Comparison of ENCODE assay signal across 18 cellular contexts in the genomic region with DNA sequence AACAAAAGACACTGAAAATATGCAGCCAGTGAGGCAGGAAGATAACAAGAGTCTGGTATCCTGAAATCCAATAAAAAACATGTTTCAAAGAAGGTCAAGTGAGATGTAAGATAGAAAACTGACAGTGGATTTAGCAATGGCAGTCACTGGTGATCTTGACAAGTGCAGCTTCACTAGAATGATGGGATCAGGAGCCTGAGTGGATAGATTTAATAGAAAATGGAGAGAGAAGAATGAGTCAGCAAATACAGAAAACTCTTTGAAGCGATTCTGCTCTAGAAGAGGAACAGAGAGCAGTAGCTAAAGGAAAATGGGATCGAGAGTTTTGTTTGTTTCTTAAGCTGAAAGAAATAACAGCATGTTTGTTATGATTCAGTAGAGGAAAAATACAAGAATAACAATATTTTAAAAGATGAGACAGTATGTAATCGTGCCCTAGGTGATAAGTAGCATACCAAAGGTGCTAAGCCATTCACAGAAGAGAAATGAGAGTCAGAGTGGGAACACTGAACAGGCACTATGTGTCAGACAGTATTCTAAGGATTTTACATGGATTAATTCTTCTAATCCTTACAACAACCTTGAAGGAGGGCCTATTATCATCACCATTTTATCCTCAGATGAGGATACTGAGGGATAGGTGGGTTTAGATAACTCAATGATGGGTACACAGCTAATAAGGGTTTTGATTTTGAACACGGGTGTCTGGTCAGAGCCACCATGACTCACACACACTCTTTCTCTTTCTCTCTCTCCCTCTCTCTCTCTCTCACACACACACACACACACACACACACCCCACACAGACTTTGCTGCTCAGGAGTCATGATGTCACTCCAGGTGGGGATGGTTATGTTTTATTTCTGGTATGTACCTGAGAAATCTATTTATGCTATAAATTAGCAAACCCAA. TPM values are rescaled to one million over a fixed set of nuclear protein-coding genes. Genes with fewer than 3 reads are reported as not detected.
DNase-seq lines count a peak whose midpoint lies in the region; ATAC-seq, FAIRE-seq and TF ChIP-seq lines count a peak whose summit lies in the region.
"Had no signal": no experiment of that assay in that cellular context is flagged by ENCODE, and none has a peak within 500 bp of the region (broad histone marks: within the 10 kb centered on the region; RNA-seq: fewer than 3 reads in every experiment).

No MANE protein-coding gene starts in this region.

- H3K27me3 ChIP-seq in HepG2 (ENCODE audit: control insufficient read depth in 1 of 2, insufficient read depth in 2 of 2, low read length in 2 of 2) (no peaks in the 10 kb centered on the region), right lobe of liver (no peaks in the 10 kb centered on the region)
- H3K27me3 ChIP-seq: esophagus squamous epithelium, tibial nerve had no signal

- TF ChIP-seq EP300 in HepG2 (IDR thresholded peaks at IDR 0.05; ENCODE audit: low read depth in 2 of 2, low read length in 2 of 2), result no peak
- TF ChIP-seq EP300 in HepG2 (CRISPR knock-in tag; IDR thresholded peaks at IDR 0.05; ENCODE audit: borderline replicate concordance), result no peak

- in situ Hi-C loops in HepG2 (cut with HindIII; ENCODE audit: extremely low pct_ligation_motif_present, low pct_unique_long_range_greater_than_20kb), result no loop called here

- no peak for TF ChIP-seq RAD21 in HepG2 (CRISPR knock-in tag; IDR thresholded peaks at IDR 0.05)

- H3K4me2 ChIP-seq in HepG2 (ENCODE audit: low read depth, low read length), result no peak overlapping the region

- no peak overlapping the region for H3K4me3 ChIP-seq in HepG2 (replicated peaks in 1 of 3; ENCODE audit: insufficient read depth in 1 of 3, low read depth in 2 of 3, low read length in 3 of 3)
- H3K4me3 ChIP-seq in right lobe of liver, result no peak overlapping the region
- H3K4me3 ChIP-seq: esophagus squamous epithelium, tibial nerve had no signal

- peaks cover 4 to 28% of the 10 kb centered on the region in 2 experiments; a peak in 4 of 5 replicates for H3K36me3 ChIP-seq in HepG2 (replicated peaks in 1 of 2; ENCODE audit: control insufficient read depth in 1 of 2, insufficient read depth in 2 of 2, low read length in 2 of 2)
- H3K36me3 ChIP-seq in right lobe of liver, result peaks cover 0 to 3% (median 1%) of the 10 kb centered on the region in 4 donors

- WGBS in HepG2 (ENCODE audit: low lambda C conversion rate), result 96% methylated on average over 4 of the region's 4 CpGs
- WGBS in right lobe of liver (ENCODE audit: insufficient coverage, low coverage, low lambda C conversion rate, missing lambda C conversion rate), result 75% methylated on average over 4 of the region's 4 CpGs

- no peak overlapping the region for H3K9ac ChIP-seq in HepG2 (ENCODE audit: insufficient read depth, low read depth, low read length)

- no peak for ATAC-seq in HepG2
- no peak for ATAC-seq in right lobe of liver
- peak; percentile 28 for ATAC-seq in esophagus mucosa

- H3K27ac ChIP-seq in HepG2 (ENCODE audit: extremely low read length, insufficient read depth, low read length), result no peak overlapping the region
- no peak overlapping the region for H3K27ac ChIP-seq in right lobe of liver
- H3K27ac ChIP-seq: tibial nerve had no signal

- BruUV-seq in HepG2 (replicated peaks; lab: Mats Ljungman, UMichigan), result no TSS peak

- TF ChIP-seq CTCF in HepG2 (CRISPR knock-in tag; IDR thresholded peaks at IDR 0.05), result no peak
- TF ChIP-seq CTCF in right lobe of liver (IDR thresholded peaks at IDR 0.05), result no peak

- no peak for TF ChIP-seq POLR2A in HepG2 (IDR thresholded peaks at IDR 0.05; ENCODE audit: insufficient read depth in 1 of 2, low read depth in 2 of 2, low read length in 2 of 2)
- no peak for TF ChIP-seq POLR2A in right lobe of liver (IDR thresholded peaks at IDR 0.05)

- H3K9me3 ChIP-seq in HepG2 (ENCODE audit: low read length) (no peaks in the 10 kb centered on the region), right lobe of liver (no peaks in the 10 kb centered on the region)
- H3K9me3 ChIP-seq: esophagus squamous epithelium, tibial nerve had no signal

- no peaks in the 10 kb centered on the region for H4K20me1 ChIP-seq in HepG2 (ENCODE audit: insufficient read depth, low read length)

- no peaks in the 10 kb centered on the region for H3K79me2 ChIP-seq in HepG2 (ENCODE audit: insufficient read depth, low read length)

- H3K4me1 ChIP-seq in HepG2 (ENCODE audit: insufficient read depth, low read length), result no peaks in the 10 kb centered on the region
- H3K4me1 ChIP-seq in right lobe of liver, result no peaks in the 10 kb centered on the region
- H3K4me1 ChIP-seq: tibial nerve had no signal

- intact Hi-C loops in HepG2 (cut with micrococcal nuclease; ENCODE audit: unreplicated experiment) (no loop called here), right lobe of liver (cut with DNase I) (no loop called here)

- FAIRE-seq in HepG2 (lab: Jason Lieb, UNC), result no peak

- DNase-seq in HepG2 (ENCODE audit: low spot score) (no peak), right lobe of liver (no peak), MV-4-11 (lab: John Stamatoyannopoulos, UW) (peak; percentile 16), NCI-H187 treated with DMSO at 0.1 percent for 48 hours (lab: John Stamatoyannopoulos, UW) (no peak), NCI-H2107 (lab: John Stamatoyannopoulos, UW) (no peak), DMS 273 treated with DMSO at 0.1 percent for 48 hours (lab: John Stamatoyannopoulos, UW) (no peak)
- DNase-seq in activated naive CD4-positive, alpha-beta T cell (lab: John Stamatoyannopoulos, UW), result no peak
- DNase-seq: ACHN; activated CD4-positive, alpha-beta T cell treated with anti-CD3 and anti-CD28 coated beads, Interleukin-2, amount 50 U/mL, for 48 hours; Calu3; esophagus squamous epithelium; NCI-H1048; occipital lobe had no signal

- CTCF ChIA-PET in HepG2 (lab: Yijun Ruan, JAX; ENCODE audit: low intra/inter-chr PET ratio, low total read pairs), result no interaction called here

- POLR2A ChIA-PET in HepG2 (lab: Yijun Ruan, JAX), result no interaction called here

- no peak overlapping the region for H2AFZ ChIP-seq in HepG2 (ENCODE audit: low read length)

RNA-seq across cellular contexts. Expression of a gene that starts 36.3 kb away (rescaled TPM):
- 37.3 and 58.2 TPM in 2 replicates for total RNA-seq in HepG2 (2016; rRNA removed; fragmentation: Illumina TruSeq; extraction: Trizol)
- total RNA-seq in HepG2 (2016; cell fraction: cytosol; rRNA removed; fragmentation: Illumina TruSeq; extraction: Trizol; ENCODE audit: low read depth), result 6.8 and 7.0 TPM in 2 replicates
- total RNA-seq in HepG2 (2016; cell fraction: insoluble cytoplasmic fraction; rRNA removed; fragmentation: Illumina TruSeq; extraction: Trizol), result 37.9 and 58.6 TPM in 2 replicates
- 7.8 and 9.1 TPM in 2 replicates for total RNA-seq in HepG2 (2016; cell fraction: membrane; rRNA removed; fragmentation: Illumina TruSeq; extraction: Trizol)
- 72.1 and 72.4 TPM in 2 replicates for total RNA-seq in HepG2 (2016; cell fraction: nucleus; rRNA removed; fragmentation: Illumina TruSeq; extraction: Trizol)
- polyA plus RNA-seq in HepG2 (2011; rRNA removed), result 5.2 and 7.2 TPM in 2 replicates
- polyA plus RNA-seq in HepG2 (2011; cell fraction: cytosol; rRNA removed), result 1.7 and 2.9 TPM in 2 replicates
- polyA plus RNA-seq in HepG2 (2011; cell fraction: nucleus; rRNA removed), result 9.2 and 10.0 TPM in 2 replicates
- polyA plus RNA-seq in HepG2 (2012), result 9.8 and 17.1 TPM in 2 replicates
- 0.76 and 1.1 TPM in 2 replicates for polyA plus RNA-seq in HepG2 (2016; cell fraction: cytosol; fragmentation: Illumina TruSeq; extraction: Trizol; ENCODE audit: low read depth)
- polyA plus RNA-seq in HepG2 (2016; cell fraction: insoluble cytoplasmic fraction; fragmentation: Illumina TruSeq; extraction: Trizol; ENCODE audit: low read depth), result 28.4 and 33.0 TPM in 2 replicates
- polyA plus RNA-seq in HepG2 (2016; cell fraction: membrane; fragmentation: Illumina TruSeq; extraction: Trizol; ENCODE audit: low read depth), result 1.8 and 2.1 TPM in 2 replicates
- polyA plus RNA-seq in HepG2 (2016; cell fraction: nucleus; fragmentation: Illumina TruSeq; extraction: Trizol; ENCODE audit: insufficient read depth, low read depth), result 43.6 and 48.1 TPM in 2 replicates
- polyA minus RNA-seq in HepG2 (2011; rRNA and poly(A)+ RNA removed; ENCODE audit: low replicate concordance), result 4.1 and 11.9 TPM in 2 replicates
- polyA minus RNA-seq in HepG2 (2011; cell fraction: cytosol; rRNA and poly(A)+ RNA removed), result 6.9 and 11.3 TPM in 2 replicates
- polyA minus RNA-seq in HepG2 (2011; cell fraction: nucleus; rRNA and poly(A)+ RNA removed), result 43.0 and 56.7 TPM in 2 replicates
- total RNA-seq in right lobe of liver, result 1 to 10 TPM; 4.5 to 7.7 (median 5.0) TPM
- total RNA-seq in esophagus mucosa, result 13.3 TPM

RNA-seq across cellular contexts. Expression of a gene that starts 36.4 kb away (rescaled TPM):
- total RNA-seq in HepG2 (2016; rRNA removed; fragmentation: Illumina TruSeq; extraction: Trizol) (14.2 and 18.0 TPM in 2 replicates), right lobe of liver (1 to 10 TPM; 4.4 to 6.6 (median 5.1) TPM), esophagus mucosa (7.0 TPM)
- total RNA-seq in HepG2 (2016; cell fraction: cytosol; rRNA removed; fragmentation: Illumina TruSeq; extraction: Trizol; ENCODE audit: low read depth), result 3.4 and 3.6 TPM in 2 replicates
- total RNA-seq in HepG2 (2016; cell fraction: insoluble cytoplasmic fraction; rRNA removed; fragmentation: Illumina TruSeq; extraction: Trizol), result 15.5 and 18.5 TPM in 2 replicates
- total RNA-seq in HepG2 (2016; cell fraction: membrane; rRNA removed; fragmentation: Illumina TruSeq; extraction: Trizol), result 9.1 and 11.7 TPM in 2 replicates
- 16.7 and 17.1 TPM in 2 replicates for total RNA-seq in HepG2 (2016; cell fraction: nucleus; rRNA removed; fragmentation: Illumina TruSeq; extraction: Trizol)
- polyA plus RNA-seq in HepG2 (2011; rRNA removed), result 11.5 and 14.3 TPM in 2 replicates
- polyA plus RNA-seq in HepG2 (2011; cell fraction: cytosol; rRNA removed), result 4.2 and 6.0 TPM in 2 replicates
- polyA plus RNA-seq in HepG2 (2011; cell fraction: nucleus; rRNA removed), result 10.0 and 12.8 TPM in 2 replicates
- 9.4 and 9.7 TPM in 2 replicates for polyA plus RNA-seq in HepG2 (2012)
- polyA plus RNA-seq in HepG2 (2016; cell fraction: cytosol; fragmentation: Illumina TruSeq; extraction: Trizol; ENCODE audit: low read depth), result 2.3 and 3.1 TPM in 2 replicates
- polyA plus RNA-seq in HepG2 (2016; cell fraction: insoluble cytoplasmic fraction; fragmentation: Illumina TruSeq; extraction: Trizol; ENCODE audit: low read depth), result 16.5 and 19.5 TPM in 2 replicates
- 5.7 and 5.8 TPM in 2 replicates for polyA plus RNA-seq in HepG2 (2016; cell fraction: membrane; fragmentation: Illumina TruSeq; extraction: Trizol; ENCODE audit: low read depth)
- polyA plus RNA-seq in HepG2 (2016; cell fraction: nucleus; fragmentation: Illumina TruSeq; extraction: Trizol; ENCODE audit: insufficient read depth, low read depth), result 23.0 and 26.3 TPM in 2 replicates
- polyA minus RNA-seq in HepG2 (2011; rRNA and poly(A)+ RNA removed; ENCODE audit: low replicate concordance), result 2.4 and 8.1 TPM in 2 replicates
- polyA minus RNA-seq in HepG2 (2011; cell fraction: cytosol; rRNA and poly(A)+ RNA removed), result 3.6 and 4.7 TPM in 2 replicates
- polyA minus RNA-seq in HepG2 (2011; cell fraction: nucleus; rRNA and poly(A)+ RNA removed), result 13.1 and 15.5 TPM in 2 replicates

RNA-seq across cellular contexts. Expression of a gene that starts 54.9 kb away (rescaled TPM):
- total RNA-seq in HepG2 (2016; rRNA removed; fragmentation: Illumina TruSeq; extraction: Trizol) (0.35 TPM in 1 of 2 replicates, not detected in the other), right lobe of liver (1 to 10 TPM in 1 of 6 experiments, under 1 TPM in 1, not detected in 4; 0.40 to 1.7 TPM), esophagus mucosa (not detected)
- not detected in 2 replicates for total RNA-seq in HepG2 (2016; cell fraction: cytosol; rRNA removed; fragmentation: Illumina TruSeq; extraction: Trizol; ENCODE audit: low read depth)
- 0.30 and 0.87 TPM in 2 replicates for total RNA-seq in HepG2 (2016; cell fraction: insoluble cytoplasmic fraction; rRNA removed; fragmentation: Illumina TruSeq; extraction: Trizol)
- 0.56 TPM in 1 of 2 replicates, not detected in the other for total RNA-seq in HepG2 (2016; cell fraction: membrane; rRNA removed; fragmentation: Illumina TruSeq; extraction: Trizol)
- not detected in 2 replicates for total RNA-seq in HepG2 (2016; cell fraction: nucleus; rRNA removed; fragmentation: Illumina TruSeq; extraction: Trizol)
- polyA plus RNA-seq in HepG2 (2011; rRNA removed), result not detected in 2 replicates
- not detected in 2 replicates for polyA plus RNA-seq in HepG2 (2011; cell fraction: cytosol; rRNA removed)
- not detected in 2 replicates for polyA plus RNA-seq in HepG2 (2011; cell fraction: nucleus; rRNA removed)
- not detected in 2 replicates for polyA plus RNA-seq in HepG2 (2012)
- 0.16 and 0.20 TPM in 2 replicates for polyA plus RNA-seq in HepG2 (2016; cell fraction: cytosol; fragmentation: Illumina TruSeq; extraction: Trizol; ENCODE audit: low read depth)
- 0.40 and 0.50 TPM in 2 replicates for polyA plus RNA-seq in HepG2 (2016; cell fraction: insoluble cytoplasmic fraction; fragmentation: Illumina TruSeq; extraction: Trizol; ENCODE audit: low read depth)
- polyA plus RNA-seq in HepG2 (2016; cell fraction: membrane; fragmentation: Illumina TruSeq; extraction: Trizol; ENCODE audit: low read depth), result 0.30 TPM in 1 of 2 replicates, not detected in the other
- polyA plus RNA-seq in HepG2 (2016; cell fraction: nucleus; fragmentation: Illumina TruSeq; extraction: Trizol; ENCODE audit: insufficient read depth, low read depth), result not detected in 2 replicates
- polyA minus RNA-seq in HepG2 (2011; rRNA and poly(A)+ RNA removed; ENCODE audit: low replicate concordance), result not detected in 2 replicates
- polyA minus RNA-seq in HepG2 (2011; cell fraction: cytosol; rRNA and poly(A)+ RNA removed), result not detected in 2 replicates
- polyA minus RNA-seq in HepG2 (2011; cell fraction: nucleus; rRNA and poly(A)+ RNA removed), result not detected in 2 replicates
- total RNA-seq: Calu3; cerebellum; esophagus squamous epithelium; lung microvascular endothelial cell; occipital lobe; T-helper 2 cell treated with Interferon-gamma antibody and Interleukin-4, amounts not matched to agents 100 ng/mL and 5 ng/mL, for 36 hours; tibial nerve had no signal

RNA-seq across cellular contexts. Expression of a gene that starts 56.2 kb away (rescaled TPM):
- total RNA-seq in HepG2 (2016; rRNA removed; fragmentation: Illumina TruSeq; extraction: Trizol) (0.04 and 0.10 TPM in 2 replicates), right lobe of liver (under 1 TPM in 4 of 6 experiments, not detected in 2; 0.04 to 0.22 (median 0.12) TPM), esophagus mucosa (not detected)
- total RNA-seq in HepG2 (2016; cell fraction: cytosol; rRNA removed; fragmentation: Illumina TruSeq; extraction: Trizol; ENCODE audit: low read depth), result not detected in 2 replicates
- total RNA-seq in HepG2 (2016; cell fraction: insoluble cytoplasmic fraction; rRNA removed; fragmentation: Illumina TruSeq; extraction: Trizol), result 0.04 TPM in 1 of 2 replicates, not detected in the other
- 0.06 TPM in 1 of 2 replicates, not detected in the other for total RNA-seq in HepG2 (2016; cell fraction: membrane; rRNA removed; fragmentation: Illumina TruSeq; extraction: Trizol)
- not detected in 2 replicates for total RNA-seq in HepG2 (2016; cell fraction: nucleus; rRNA removed; fragmentation: Illumina TruSeq; extraction: Trizol)
- polyA plus RNA-seq in HepG2 (2011; rRNA removed), result 0.11 and 0.26 TPM in 2 replicates
- polyA plus RNA-seq in HepG2 (2011; cell fraction: cytosol; rRNA removed), result 0.13 and 0.22 TPM in 2 replicates
- 0.13 and 0.40 TPM in 2 replicates for polyA plus RNA-seq in HepG2 (2011; cell fraction: nucleus; rRNA removed)
- polyA plus RNA-seq in HepG2 (2012), result 0.04 and 0.33 TPM in 2 replicates
- polyA plus RNA-seq in HepG2 (2016; cell fraction: cytosol; fragmentation: Illumina TruSeq; extraction: Trizol; ENCODE audit: low read depth), result not detected in 2 replicates
- 0.08 TPM in 1 of 2 replicates, not detected in the other for polyA plus RNA-seq in HepG2 (2016; cell fraction: insoluble cytoplasmic fraction; fragmentation: Illumina TruSeq; extraction: Trizol; ENCODE audit: low read depth)
- not detected in 2 replicates for polyA plus RNA-seq in HepG2 (2016; cell fraction: membrane; fragmentation: Illumina TruSeq; extraction: Trizol; ENCODE audit: low read depth)
- 0.24 and 0.26 TPM in 2 replicates for polyA plus RNA-seq in HepG2 (2016; cell fraction: nucleus; fragmentation: Illumina TruSeq; extraction: Trizol; ENCODE audit: insufficient read depth, low read depth)
- 0.48 and 0.98 TPM in 2 replicates for polyA minus RNA-seq in HepG2 (2011; rRNA and poly(A)+ RNA removed; ENCODE audit: low replicate concordance)
- 0.30 TPM in 1 of 2 replicates, not detected in the other for polyA minus RNA-seq in HepG2 (2011; cell fraction: cytosol; rRNA and poly(A)+ RNA removed)
- 0.26 and 0.50 TPM in 2 replicates for polyA minus RNA-seq in HepG2 (2011; cell fraction: nucleus; rRNA and poly(A)+ RNA removed)
- total RNA-seq: esophagus squamous epithelium, lung microvascular endothelial cell had no signal
